1 cellular context compared by ENCODE assay signal in genomic region chr5:147490989-147491388, GRCh38.
TF ChIP-seq lines count a peak whose summit lies in the region.

No MANE protein-coding gene starts in this region.

TF ChIP-seq in GM23338, 12 proteins besides CTCF, POLR2A, EP300 and RAD21:
- TF ChIP-seq ZNF462 (CRISPR knock-in tag; IDR thresholded peaks at IDR 0.05) (0 out of 2 replicates have a peak, but pooled peaks have one; percentile 56), JUNB (IDR thresholded peaks at IDR 0.05; ENCODE audit: unreplicated experiment) (no peak)
